ENCODE assay signal across 19 cellular contexts in the genomic region with DNA sequence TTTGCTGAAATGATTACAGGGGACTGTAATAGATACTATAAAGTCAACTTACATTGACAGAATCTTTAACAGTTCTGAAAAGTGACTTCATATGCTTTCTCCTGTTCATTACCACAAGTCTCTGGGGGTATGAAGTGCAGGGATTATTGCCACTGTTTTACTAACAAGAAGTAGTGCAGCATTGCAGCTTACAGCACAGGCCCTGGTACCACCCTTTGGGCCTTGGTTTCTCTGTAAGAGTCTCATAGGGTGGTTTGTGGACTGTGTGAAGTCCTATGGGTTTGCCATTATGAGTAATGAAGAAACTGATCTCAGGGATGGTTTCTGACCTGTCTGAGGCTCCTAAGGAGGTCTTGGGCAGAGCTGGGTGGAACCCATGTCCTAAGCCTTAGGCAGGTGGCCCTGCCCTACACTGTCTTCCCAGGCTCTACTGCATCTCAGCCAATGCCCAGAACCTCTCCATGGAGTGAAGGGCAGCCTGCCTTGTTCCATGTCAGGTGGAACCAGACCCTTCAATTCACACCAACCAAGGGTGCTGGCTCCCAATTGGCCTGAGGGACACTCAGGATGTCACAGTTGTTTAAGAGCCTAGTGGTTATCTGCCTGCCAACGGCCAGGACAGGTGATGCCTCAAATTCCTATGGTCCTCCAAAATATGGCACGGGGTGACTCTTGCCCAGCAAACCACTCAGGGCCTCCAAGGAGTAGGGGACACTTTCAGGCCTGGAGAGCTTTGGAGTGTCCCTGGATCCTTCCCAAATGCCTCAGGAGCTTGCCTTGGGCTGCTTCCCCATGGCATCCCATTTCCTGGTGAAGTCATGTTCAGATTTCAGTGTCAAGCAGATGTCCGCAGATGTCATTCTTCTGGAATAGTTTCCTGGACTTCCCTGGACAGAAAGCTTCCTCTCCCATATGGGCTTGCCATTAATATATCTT.
DNase-seq lines count a peak whose midpoint lies in the region; ATAC-seq and TF ChIP-seq lines count a peak whose summit lies in the region.
"Had no signal": no experiment of that assay in that cellular context is flagged by ENCODE, and none has a peak within 500 bp of the region (broad histone marks: within the 10 kb centered on the region; RNA-seq: fewer than 3 reads in every experiment).

No MANE protein-coding gene starts in this region.

- ATAC-seq in activated T-helper 17 cell treated with anti-CD3 and anti-CD28 coated beads, Interleukin-2, amount 50 U/mL, for 72 hours (replicated peaks): peak; percentile 18
- peak; percentile 54 for ATAC-seq in stimulated activated memory B cell treated with anti-CD40 and anti-IgM and Interleukin-4, amounts not matched to agents 10 μg/mL and 1 μg/mL and 100 μg/mL, for 72 hours
- no peak for ATAC-seq in GM18520 (IDR thresholded peaks at IDR 0.05; ENCODE audit: unreplicated experiment)
- ATAC-seq in GM19395 (IDR thresholded peaks at IDR 0.05; ENCODE audit: unreplicated experiment): no peak
- ATAC-seq: GM12878, GM23338 had no signal

- H3K27ac Mint-ChIP-seq in activated T-helper 17 cell treated with anti-CD3 and anti-CD28 coated beads, Interleukin-2, amount 50 U/mL, for 72 hours: no peak overlapping the region
- no peak overlapping the region for H3K27ac Mint-ChIP-seq in stimulated activated memory B cell treated with anti-CD40 and anti-IgM and Interleukin-4, amounts not matched to agents 10 μg/mL and 1 μg/mL and 100 μg/mL, for 72 hours
- H3K27ac Mint-ChIP-seq in Caco-2 (ENCODE audit: unreplicated experiment): no peak overlapping the region
- H3K27ac Mint-ChIP-seq: B cell; CD14-positive monocyte; CD8-positive, alpha-beta memory T cell; GM23338; HFFc6 had no signal

- no peak overlapping the region for H2BK120ac ChIP-seq in trophoblast cell (ENCODE audit: insufficient read depth, low read length, poor library complexity)

- H3K4me1 Mint-ChIP-seq in activated T-helper 17 cell treated with anti-CD3 and anti-CD28 coated beads, Interleukin-2, amount 50 U/mL, for 72 hours: no peaks in the 10 kb centered on the region
- peaks cover 8% of the 10 kb centered on the region for H3K4me1 Mint-ChIP-seq in stimulated activated memory B cell treated with anti-CD40 and anti-IgM and Interleukin-4, amounts not matched to agents 10 μg/mL and 1 μg/mL and 100 μg/mL, for 72 hours
- H3K4me1 Mint-ChIP-seq in Caco-2 (ENCODE audit: low read depth, unreplicated experiment): no peaks in the 10 kb centered on the region
- H3K4me1 Mint-ChIP-seq: B cell; CD14-positive monocyte; CD8-positive, alpha-beta memory T cell; GM23338 had no signal

- H4K8ac ChIP-seq in trophoblast cell (ENCODE audit: low read depth, low read length): no peak overlapping the region

- peaks cover 3% of the 10 kb centered on the region for H3K27me3 Mint-ChIP-seq in activated T-helper 17 cell treated with anti-CD3 and anti-CD28 coated beads, Interleukin-2, amount 50 U/mL, for 72 hours
- H3K27me3 Mint-ChIP-seq in stimulated activated memory B cell treated with anti-CD40 and anti-IgM and Interleukin-4, amounts not matched to agents 10 μg/mL and 1 μg/mL and 100 μg/mL, for 72 hours: no peaks in the 10 kb centered on the region
- no peaks in the 10 kb centered on the region for H3K27me3 Mint-ChIP-seq in Caco-2 (ENCODE audit: insufficient read depth, unreplicated experiment)

- H3K36me3 Mint-ChIP-seq in activated T-helper 17 cell treated with anti-CD3 and anti-CD28 coated beads, Interleukin-2, amount 50 U/mL, for 72 hours (ENCODE audit: low read depth): no peaks in the 10 kb centered on the region
- no peaks in the 10 kb centered on the region for H3K36me3 Mint-ChIP-seq in stimulated activated memory B cell treated with anti-CD40 and anti-IgM and Interleukin-4, amounts not matched to agents 10 μg/mL and 1 μg/mL and 100 μg/mL, for 72 hours
- H3K36me3 Mint-ChIP-seq in Caco-2 (ENCODE audit: insufficient read depth, unreplicated experiment): no peaks in the 10 kb centered on the region
- H3K36me3 Mint-ChIP-seq: CD14-positive monocyte; CD8-positive, alpha-beta memory T cell had no signal

- DNase-seq in GM10248 (ENCODE audit: extremely low spot score) (peak; percentile 1), trophoblast cell (no peak), activated T-cell treated with anti-CD3 and anti-CD28 coated beads for 4 hours (no peak), Caco-2 (no peak)
- DNase-seq: ACHN; CD8-positive, alpha-beta memory T cell; DMS53; GF-D8; HCEC 1CT; HFFc6 had no signal

- H3K9me3 ChIP-seq in trophoblast cell (ENCODE audit: insufficient read depth, low read depth, low read length) (no peaks in the 10 kb centered on the region), Caco-2 (no peaks in the 10 kb centered on the region)

- no CpG with 5 or more reads among the region's 3 CpGs for WGBS in trophoblast cell (ENCODE audit: extremely low coverage, insufficient coverage, insufficient read length)

- no peak overlapping the region for H3K18ac ChIP-seq in trophoblast cell (ENCODE audit: low read length)

- H4K12ac ChIP-seq in trophoblast cell (ENCODE audit: low read depth, low read length): no peak overlapping the region

- no peak overlapping the region for H3K27ac ChIP-seq in trophoblast cell (ENCODE audit: low read depth, low read length)
- H3K27ac ChIP-seq: HL-60 had no signal

- H3K4me2 ChIP-seq in trophoblast cell (ENCODE audit: low read length): no peak overlapping the region
- H3K4me2 ChIP-seq: GM23338 had no signal

- no peak overlapping the region for H3K23ac ChIP-seq in trophoblast cell (ENCODE audit: low read length)

- no TSS peak for BruUV-seq in Caco-2 (replicated peaks; lab: Mats Ljungman, UMichigan)

- no peak overlapping the region for H3K4ac ChIP-seq in trophoblast cell (ENCODE audit: low read depth, low read length)

- intact Hi-C loops in Caco-2 (cut with micrococcal nuclease; ENCODE audit: unreplicated experiment): no loop called here

- no peak overlapping the region for H4K91ac ChIP-seq in trophoblast cell (ENCODE audit: low read depth, low read length)

- H2BK5ac ChIP-seq in trophoblast cell (ENCODE audit: low read depth, low read length, poor library complexity): no peak overlapping the region

- H3K14ac ChIP-seq in trophoblast cell (ENCODE audit: low read length): no peak overlapping the region

- H3K9ac ChIP-seq in trophoblast cell (ENCODE audit: low read length): peak overlapping the region; percentile 30

- no peak overlapping the region for H3K4me3 Mint-ChIP-seq in activated T-helper 17 cell treated with anti-CD3 and anti-CD28 coated beads, Interleukin-2, amount 50 U/mL, for 72 hours
- H3K4me3 Mint-ChIP-seq in stimulated activated memory B cell treated with anti-CD40 and anti-IgM and Interleukin-4, amounts not matched to agents 10 μg/mL and 1 μg/mL and 100 μg/mL, for 72 hours: no peak overlapping the region
- no peak overlapping the region for H3K4me3 Mint-ChIP-seq in Caco-2 (ENCODE audit: unreplicated experiment)
- H3K4me3 Mint-ChIP-seq: B cell; CD14-positive monocyte; CD8-positive, alpha-beta memory T cell; GM23338; HFFc6 had no signal

- no peaks in the 10 kb centered on the region for H3K79me2 ChIP-seq in trophoblast cell (ENCODE audit: control insufficient read depth, insufficient read depth, low read length, poor library complexity)

- H3K36me3 ChIP-seq in trophoblast cell (ENCODE audit: control insufficient read depth in 1 of 2, insufficient read depth in 2 of 2, low read length in 2 of 2) (no peaks in the 10 kb centered on the region), Caco-2 (ENCODE audit: control insufficient read depth, insufficient read depth, low read length) (no peaks in the 10 kb centered on the region)

- TF ChIP-seq CTCF in GM10248 (IDR thresholded peaks at IDR 0.05; ENCODE audit: control extremely low read depth, extremely low read depth, low read depth, missing control alignments) (no peak), Caco-2 (IDR thresholded peaks at IDR 0.05; ENCODE audit: insufficient read depth in 1 of 2, low read depth in 1 of 2, low read length in 1 of 2, severe bottlenecking in 1 of 2, unreplicated experiment in 1 of 2) (no peak)

- no peaks in the 10 kb centered on the region for H3K79me1 ChIP-seq in trophoblast cell (ENCODE audit: low read length)

- no peak overlapping the region for H2AFZ ChIP-seq in trophoblast cell (ENCODE audit: insufficient read depth, low read length, poor library complexity)
- H2AFZ ChIP-seq: GM23338 had no signal

- H2AK5ac ChIP-seq in trophoblast cell (ENCODE audit: low read length): no peak overlapping the region

- no peak overlapping the region for H2BK12ac ChIP-seq in trophoblast cell (ENCODE audit: low read length)

- POLR2A ChIA-PET in GM10248 (lab: Yijun Ruan, JAX): no interaction called here
- POLR2A ChIA-PET in Caco-2 (lab: Charles Lee): no interaction called here

- no peaks in the 10 kb centered on the region for H3K9me3 Mint-ChIP-seq in activated T-helper 17 cell treated with anti-CD3 and anti-CD28 coated beads, Interleukin-2, amount 50 U/mL, for 72 hours
- H3K9me3 Mint-ChIP-seq in stimulated activated memory B cell treated with anti-CD40 and anti-IgM and Interleukin-4, amounts not matched to agents 10 μg/mL and 1 μg/mL and 100 μg/mL, for 72 hours: peaks cover 5% of the 10 kb centered on the region
- no peaks in the 10 kb centered on the region for H3K9me3 Mint-ChIP-seq in Caco-2 (ENCODE audit: unreplicated experiment)
- H3K9me3 Mint-ChIP-seq: CD8-positive, alpha-beta memory T cell; HFFc6 had no signal

- H3K4me1 ChIP-seq in trophoblast cell (ENCODE audit: control insufficient read depth in 1 of 2, insufficient read depth in 2 of 2, low read length in 2 of 2) (no peaks in the 10 kb centered on the region), Caco-2 (no peaks in the 10 kb centered on the region)

- H3K4me3 ChIP-seq in trophoblast cell (ENCODE audit: low read depth, low read length) (no peak overlapping the region), Caco-2 (ENCODE audit: low read depth, low read length) (no peak overlapping the region)
- H3K4me3 ChIP-seq: GM12878, GM23338 had no signal

- CTCF ChIA-PET in GM10248 (lab: Yijun Ruan, JAX): interaction anchor here (1.2 kb wide), 1 partner anchor 12 kb away, joined by 3 read pairs; no protein-coding TSS in a partner anchor
- CTCF ChIA-PET in Caco-2 (lab: Charles Lee): no interaction called here

- H3K27me3 ChIP-seq in trophoblast cell (ENCODE audit: insufficient read depth, low read length) (no peaks in the 10 kb centered on the region), Caco-2 (replicated peaks; ENCODE audit: control insufficient read depth, insufficient read depth, low read length) (no peaks in the 10 kb centered on the region)

Comparison
In these comparisons a context has a peak if more than half of its experiments do, and no peak if none do; other contexts are left out.
1. ATAC-seq: peak in activated T-helper 17 cell treated with anti-CD3 and anti-CD28 coated beads, Interleukin-2, amount 50 U/mL, for 72 hours (single experiment) and stimulated activated memory B cell treated with anti-CD40 and anti-IgM and Interleukin-4, amounts not matched to agents 10 μg/mL and 1 μg/mL and 100 μg/mL, for 72 hours (single experiment); none in GM18520 (single experiment) and GM19395 (single experiment).